In the genomic region with DNA sequence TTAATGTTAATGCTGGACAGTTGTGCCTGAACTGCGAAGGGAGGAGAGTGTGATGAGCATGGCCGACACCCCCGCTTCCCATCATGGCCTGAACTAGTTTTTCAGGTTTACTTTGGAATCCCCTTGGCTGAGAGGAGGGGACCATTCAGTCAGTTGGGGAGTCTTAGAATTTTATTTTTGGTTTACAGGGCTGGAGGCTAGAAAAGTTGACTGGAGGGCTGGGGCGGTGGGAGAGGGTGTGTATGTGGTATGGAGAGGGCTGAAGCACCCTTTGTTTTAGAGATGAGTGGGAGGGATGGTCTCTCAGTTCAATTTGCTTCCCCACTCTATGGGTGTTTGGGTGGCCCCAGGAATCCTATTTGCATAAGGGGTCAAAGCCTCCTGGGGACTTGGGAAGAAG, we compare ENCODE assay signal across 1 cellular context.
TF ChIP-seq lines count a peak whose summit lies in the region.

No MANE protein-coding gene starts in this region.

TF ChIP-seq in K562, 482 proteins besides CTCF, POLR2A, EP300 and RAD21:
- TF ChIP-seq RFX7 (CRISPR knock-in tag; IDR thresholded peaks at IDR 0.05): no peak
- TF ChIP-seq, protein P1, sequence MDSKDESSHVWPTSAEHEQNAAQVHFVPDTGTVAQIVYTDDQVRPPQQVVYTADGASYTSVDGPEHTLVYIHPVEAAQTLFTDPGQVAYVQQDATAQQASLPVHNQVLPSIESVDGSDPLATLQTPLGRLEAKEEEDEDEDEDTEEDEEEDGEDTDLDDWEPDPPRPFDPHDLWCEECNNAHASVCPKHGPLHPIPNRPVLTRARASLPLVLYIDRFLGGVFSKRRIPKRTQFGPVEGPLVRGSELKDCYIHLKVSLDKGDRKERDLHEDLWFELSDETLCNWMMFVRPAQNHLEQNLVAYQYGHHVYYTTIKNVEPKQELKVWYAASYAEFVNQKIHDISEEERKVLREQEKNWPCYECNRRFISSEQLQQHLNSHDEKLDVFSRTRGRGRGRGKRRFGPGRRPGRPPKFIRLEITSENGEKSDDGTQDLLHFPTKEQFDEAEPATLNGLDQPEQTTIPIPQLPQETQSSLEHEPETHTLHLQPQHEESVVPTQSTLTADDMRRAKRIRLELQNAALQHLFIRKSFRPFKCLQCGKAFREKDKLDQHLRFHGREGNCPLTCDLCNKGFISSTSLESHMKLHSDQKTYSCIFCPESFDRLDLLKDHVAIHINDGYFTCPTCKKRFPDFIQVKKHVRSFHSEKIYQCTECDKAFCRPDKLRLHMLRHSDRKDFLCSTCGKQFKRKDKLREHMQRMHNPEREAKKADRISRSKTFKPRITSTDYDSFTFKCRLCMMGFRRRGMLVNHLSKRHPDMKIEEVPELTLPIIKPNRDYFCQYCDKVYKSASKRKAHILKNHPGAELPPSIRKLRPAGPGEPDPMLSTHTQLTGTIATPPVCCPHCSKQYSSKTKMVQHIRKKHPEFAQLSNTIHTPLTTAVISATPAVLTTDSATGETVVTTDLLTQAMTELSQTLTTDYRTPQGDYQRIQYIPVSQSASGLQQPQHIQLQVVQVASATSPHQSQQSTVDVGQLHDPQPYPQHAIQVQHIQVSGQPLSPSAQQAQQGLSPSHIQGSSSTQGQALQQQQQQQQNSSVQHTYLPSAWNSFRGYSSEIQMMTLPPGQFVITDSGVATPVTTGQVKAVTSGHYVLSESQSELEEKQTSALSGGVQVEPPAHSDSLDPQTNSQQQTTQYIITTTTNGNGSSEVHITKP (IDR thresholded peaks at IDR 0.05; ENCODE audit: partially characterized antibody): peak; percentile 68
